Comparison of ENCODE assay signal across 9 cellular contexts in the genomic region with DNA sequence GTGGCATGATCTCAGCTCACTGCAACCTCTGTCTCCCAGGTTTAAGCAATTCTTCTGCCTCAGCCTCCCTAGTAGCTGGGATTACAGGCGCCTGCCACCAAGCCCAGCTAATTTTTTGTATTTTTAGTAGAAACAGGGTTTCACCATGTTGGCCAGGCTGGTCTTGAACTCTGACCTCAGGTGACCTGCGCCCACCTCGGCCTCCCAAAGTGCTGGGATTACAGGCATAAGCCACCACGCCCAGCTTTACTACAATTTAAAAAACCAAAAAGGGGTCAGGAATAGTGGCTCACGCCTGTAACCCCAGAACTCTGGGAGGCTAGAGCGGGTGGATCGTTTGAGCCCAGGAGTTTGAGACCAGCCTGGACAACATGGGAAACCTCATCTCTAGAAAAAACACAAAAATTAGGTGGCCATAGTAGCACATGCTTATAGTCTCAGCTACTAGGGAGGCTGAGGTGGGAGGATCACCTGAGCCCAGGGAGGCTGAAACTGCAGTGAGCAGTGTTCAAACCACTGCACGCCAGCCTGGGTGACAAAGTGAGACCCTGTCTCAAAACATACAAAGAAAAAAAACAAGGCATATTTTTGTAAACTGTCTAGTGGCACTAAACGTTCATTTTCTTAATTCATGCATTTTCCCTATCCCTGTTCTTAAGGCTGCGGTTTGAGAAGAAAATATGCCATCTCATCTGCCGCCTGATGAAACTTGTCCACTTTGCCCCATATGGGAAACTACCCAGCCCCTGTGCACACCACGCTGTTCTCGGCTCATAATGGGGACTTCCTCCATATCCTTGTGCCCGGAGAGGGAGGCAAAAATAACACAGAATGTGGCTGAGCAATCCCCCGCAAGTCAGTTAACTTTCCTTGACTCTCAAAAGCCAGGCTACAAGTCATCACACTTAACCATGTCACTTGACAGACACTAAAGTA. TPM values are rescaled to one million over a fixed set of nuclear protein-coding genes. Genes with fewer than 3 reads are reported as not detected.
A peak's percentile ranks its signal among the peaks of the same experiment; 100 is the strongest.
DNase-seq lines count a peak whose midpoint lies in the region; TF ChIP-seq lines count a peak whose summit lies in the region.
"Had no signal": no experiment of that assay in that cellular context is flagged by ENCODE, and none has a peak within 500 bp of the region (broad histone marks: within the 10 kb centered on the region; RNA-seq: fewer than 3 reads in every experiment).

No MANE protein-coding gene starts in this region.

- H3K27me3 ChIP-seq in esophagus muscularis mucosa = no peaks in the 10 kb centered on the region
- no peaks in the 10 kb centered on the region for H3K27me3 ChIP-seq in WERI-Rb-1 (ENCODE audit: insufficient read depth, low read depth, severe bottlenecking)

- H3K4me3 ChIP-seq in esophagus muscularis mucosa (peak overlapping the region in 3 of 4 donors; percentile 0 to 34 (median 6)), WERI-Rb-1 (ENCODE audit: low read depth, low read length) (no peak overlapping the region)

- TF ChIP-seq CTCF in esophagus muscularis mucosa (IDR thresholded peaks at IDR 0.05) = no peak
- no peak for TF ChIP-seq CTCF in WERI-Rb-1 (IDR thresholded peaks at IDR 0.05; ENCODE audit: low read depth, low read length)

- TF ChIP-seq EP300 in esophagus muscularis mucosa (IDR thresholded peaks at IDR 0.05) = no peak

- no peak overlapping the region for H3K27ac ChIP-seq in esophagus muscularis mucosa (replicated peaks in 1 of 4)
- H3K27ac ChIP-seq in WERI-Rb-1 = no peak overlapping the region
- H3K27ac ChIP-seq: 22Rv1 had no signal

- peak; percentile 92 for DNase-seq in SIG-M5 treated with dmso at 0.1 percent for 504 hours (lab: John Stamatoyannopoulos, UW; ENCODE audit: unreplicated experiment)
- DNase-seq in SIG-M5 (lab: John Stamatoyannopoulos, UW) = no peak
- DNase-seq in T-helper 9 cell = peak; percentile 25
- no peak for DNase-seq in esophagus muscularis mucosa (ENCODE audit: extremely low spot score)
- DNase-seq in stimulated activated CD8-positive, alpha-beta memory T cell treated with anti-CD3 and anti-CD28 coated beads, Interleukin-4, amount 100 ng/mL, for 48 hours = peak; percentile 46
- no peak for DNase-seq in NCI-H2107 treated with DMSO at 0.1 percent for 48 hours (lab: John Stamatoyannopoulos, UW; ENCODE audit: unreplicated experiment)
- DNase-seq in WERI-Rb-1 = no peak
- no peak for DNase-seq in NCI-H82 treated with DMSO at 0.1 percent for 48 hours (lab: John Stamatoyannopoulos, UW; ENCODE audit: unreplicated experiment)

- intact Hi-C loops in esophagus muscularis mucosa (cut with DNase I) = loop anchor here (10.0 kb wide), 1 partner anchor 103 kb away; a partner anchor contains a TSS

- H3K36me3 ChIP-seq in esophagus muscularis mucosa (peaks cover 25 to 41% (median 36%) of the 10 kb centered on the region in 4 donors), WERI-Rb-1 (no peaks in the 10 kb centered on the region)

- H3K9me3 ChIP-seq in esophagus muscularis mucosa = no peaks in the 10 kb centered on the region
- H3K9me3 ChIP-seq in WERI-Rb-1 (ENCODE audit: severe bottlenecking) = no peaks in the 10 kb centered on the region

- WGBS in esophagus muscularis mucosa = 75% methylated on average over 15 of the region's 15 CpGs

- TF ChIP-seq POLR2A in esophagus muscularis mucosa (IDR thresholded peaks at IDR 0.05; ENCODE audit: low read depth) = no peak

- peaks cover 22 to 49% (median 48%) of the 10 kb centered on the region in 4 donors for H3K4me1 ChIP-seq in esophagus muscularis mucosa

RNA-seq across cellular contexts. Expression of a gene that starts 4.3 kb away (rescaled TPM):
- total RNA-seq in esophagus muscularis mucosa = 1 to 10 TPM; 5.4 to 7.6 (median 5.8) TPM

RNA-seq across cellular contexts. Expression of a gene that starts 25.7 kb away (rescaled TPM):
- total RNA-seq in esophagus muscularis mucosa = 10 to 100 TPM; 11.6 to 27.4 (median 17.0) TPM

RNA-seq across cellular contexts. Expression of a gene that starts 48.3 kb away (rescaled TPM):
- total RNA-seq in esophagus muscularis mucosa = 100 to 1,000 TPM in 1 of 4 donors, 10 to 100 TPM in 3; 49.4 to 106 (median 70.2) TPM

Comparison
In these comparisons a context has a peak if more than half of its experiments do, and no peak if none do; other contexts are left out.
1. DNase-seq: peak in SIG-M5 treated with dmso at 0.1 percent for 504 hours (single experiment), T-helper 9 cell (single experiment) and stimulated activated CD8-positive, alpha-beta memory T cell treated with anti-CD3 and anti-CD28 coated beads, Interleukin-4, amount 100 ng/mL, for 48 hours (single experiment); none in SIG-M5 (single experiment), esophagus muscularis mucosa (single experiment), NCI-H2107 treated with DMSO at 0.1 percent for 48 hours (single experiment), WERI-Rb-1 (single experiment) and NCI-H82 treated with DMSO at 0.1 percent for 48 hours (single experiment).